Comparison of ENCODE assay signal across 1 cellular context in the genomic region with DNA sequence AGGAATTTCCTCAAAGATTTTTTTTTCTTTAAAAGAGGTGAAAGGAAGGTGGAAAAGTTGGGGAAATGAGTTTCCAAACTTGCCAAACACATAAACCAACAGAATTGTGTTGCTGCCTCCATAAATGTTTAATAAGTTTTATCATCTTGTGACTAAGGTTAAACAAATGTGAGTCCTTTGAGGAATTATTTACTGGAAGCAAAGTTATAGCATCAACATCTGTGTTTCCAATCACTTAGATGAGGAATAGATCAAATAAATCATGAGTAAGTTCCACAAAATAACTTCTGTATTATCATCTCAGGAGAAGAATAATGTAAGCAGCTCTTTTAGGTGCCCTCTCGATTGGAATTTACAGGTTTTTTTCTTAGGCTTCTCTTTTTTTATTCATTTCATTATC.
TF ChIP-seq lines count a peak whose summit lies in the region.

No MANE protein-coding gene starts in this region.

TF ChIP-seq in HepG2, 621 proteins besides CTCF, POLR2A, EP300 and RAD21:
- TF ChIP-seq TSC22D2 (CRISPR knock-in tag; IDR thresholded peaks at IDR 0.05; ENCODE audit: borderline replicate concordance), result no peak
- no peak for TF ChIP-seq ZNF777 (CRISPR knock-in tag; IDR thresholded peaks at IDR 0.05)
- TF ChIP-seq ETV6 (CRISPR knock-in tag; conservative IDR thresholded peaks at IDR 0.05), result no peak
- TF ChIP-seq HCFC1 (IDR thresholded peaks at IDR 0.05; ENCODE audit: low read depth, low read length), result no peak
- TF ChIP-seq SRSF4 (IDR thresholded peaks at IDR 0.05; ENCODE audit: low read depth, low read length, poor library complexity, severe bottlenecking), result no peak
- no peak for TF ChIP-seq SNAI1 (CRISPR knock-in tag; IDR thresholded peaks at IDR 0.05; ENCODE audit: borderline replicate concordance)
- TF ChIP-seq ATF3 (CRISPR knock-in tag; IDR thresholded peaks at IDR 0.05), result no peak
- no peak for TF ChIP-seq ATF7 (IDR thresholded peaks at IDR 0.05)
- no peak for TF ChIP-seq ATF7 (CRISPR knock-in tag; IDR thresholded peaks at IDR 0.05)
- no peak for TF ChIP-seq MXI1 (IDR thresholded peaks at IDR 0.05; ENCODE audit: borderline replicate concordance, low read depth, low read length)
- no peak for TF ChIP-seq FOXK1 (CRISPR knock-in tag; IDR thresholded peaks at IDR 0.05; ENCODE audit: borderline replicate concordance, low read depth)
- no peak for TF ChIP-seq ZNF597 (CRISPR knock-in tag; IDR thresholded peaks at IDR 0.05)
- TF ChIP-seq, protein P1, sequence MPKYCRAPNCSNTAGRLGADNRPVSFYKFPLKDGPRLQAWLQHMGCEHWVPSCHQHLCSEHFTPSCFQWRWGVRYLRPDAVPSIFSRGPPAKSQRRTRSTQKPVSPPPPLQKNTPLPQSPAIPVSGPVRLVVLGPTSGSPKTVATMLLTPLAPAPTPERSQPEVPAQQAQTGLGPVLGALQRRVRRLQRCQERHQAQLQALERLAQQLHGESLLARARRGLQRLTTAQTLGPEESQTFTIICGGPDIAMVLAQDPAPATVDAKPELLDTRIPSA (CRISPR knock-in tag; IDR thresholded peaks at IDR 0.05; ENCODE audit: borderline replicate concordance), result no peak
- no peak for TF ChIP-seq ZNF776 (CRISPR knock-in tag; IDR thresholded peaks at IDR 0.05)
- no peak for TF ChIP-seq NFKBIZ (CRISPR knock-in tag; IDR thresholded peaks at IDR 0.05)
- TF ChIP-seq DRAP1 (CRISPR knock-in tag; IDR thresholded peaks at IDR 0.05), result no peak
- TF ChIP-seq, protein P2, sequence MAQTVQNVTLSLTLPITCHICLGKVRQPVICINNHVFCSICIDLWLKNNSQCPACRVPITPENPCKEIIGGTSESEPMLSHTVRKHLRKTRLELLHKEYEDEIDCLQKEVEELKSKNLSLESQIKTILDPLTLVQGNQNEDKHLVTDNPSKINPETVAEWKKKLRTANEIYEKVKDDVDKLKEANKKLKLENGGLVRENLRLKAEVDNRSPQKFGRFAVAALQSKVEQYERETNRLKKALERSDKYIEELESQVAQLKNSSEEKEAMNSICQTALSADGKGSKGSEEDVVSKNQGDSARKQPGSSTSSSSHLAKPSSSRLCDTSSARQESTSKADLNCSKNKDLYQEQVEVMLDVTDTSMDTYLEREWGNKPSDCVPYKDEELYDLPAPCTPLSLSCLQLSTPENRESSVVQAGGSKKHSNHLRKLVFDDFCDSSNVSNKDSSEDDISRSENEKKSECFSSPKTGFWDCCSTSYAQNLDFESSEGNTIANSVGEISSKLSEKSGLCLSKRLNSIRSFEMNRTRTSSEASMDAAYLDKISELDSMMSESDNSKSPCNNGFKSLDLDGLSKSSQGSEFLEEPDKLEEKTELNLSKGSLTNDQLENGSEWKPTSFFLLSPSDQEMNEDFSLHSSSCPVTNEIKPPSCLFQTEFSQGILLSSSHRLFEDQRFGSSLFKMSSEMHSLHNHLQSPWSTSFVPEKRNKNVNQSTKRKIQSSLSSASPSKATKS (CRISPR knock-in tag; IDR thresholded peaks at IDR 0.05), result no peak
- no peak for TF ChIP-seq TMF1 (CRISPR knock-in tag; IDR thresholded peaks at IDR 0.05; ENCODE audit: low read depth)
- no peak for TF ChIP-seq PTBP1 (IDR thresholded peaks at IDR 0.05; ENCODE audit: low read depth, low read length, poor library complexity, severe bottlenecking)
- TF ChIP-seq LBX2 (CRISPR knock-in tag; IDR thresholded peaks at IDR 0.05; ENCODE audit: borderline replicate concordance), result no peak
- no peak for TF ChIP-seq ZNF740 (CRISPR knock-in tag; IDR thresholded peaks at IDR 0.05)
TF ChIP-seq in HepG2: peak in this region for 0.
